ENCODE assay signal across 8 cellular contexts in the genomic region with DNA sequence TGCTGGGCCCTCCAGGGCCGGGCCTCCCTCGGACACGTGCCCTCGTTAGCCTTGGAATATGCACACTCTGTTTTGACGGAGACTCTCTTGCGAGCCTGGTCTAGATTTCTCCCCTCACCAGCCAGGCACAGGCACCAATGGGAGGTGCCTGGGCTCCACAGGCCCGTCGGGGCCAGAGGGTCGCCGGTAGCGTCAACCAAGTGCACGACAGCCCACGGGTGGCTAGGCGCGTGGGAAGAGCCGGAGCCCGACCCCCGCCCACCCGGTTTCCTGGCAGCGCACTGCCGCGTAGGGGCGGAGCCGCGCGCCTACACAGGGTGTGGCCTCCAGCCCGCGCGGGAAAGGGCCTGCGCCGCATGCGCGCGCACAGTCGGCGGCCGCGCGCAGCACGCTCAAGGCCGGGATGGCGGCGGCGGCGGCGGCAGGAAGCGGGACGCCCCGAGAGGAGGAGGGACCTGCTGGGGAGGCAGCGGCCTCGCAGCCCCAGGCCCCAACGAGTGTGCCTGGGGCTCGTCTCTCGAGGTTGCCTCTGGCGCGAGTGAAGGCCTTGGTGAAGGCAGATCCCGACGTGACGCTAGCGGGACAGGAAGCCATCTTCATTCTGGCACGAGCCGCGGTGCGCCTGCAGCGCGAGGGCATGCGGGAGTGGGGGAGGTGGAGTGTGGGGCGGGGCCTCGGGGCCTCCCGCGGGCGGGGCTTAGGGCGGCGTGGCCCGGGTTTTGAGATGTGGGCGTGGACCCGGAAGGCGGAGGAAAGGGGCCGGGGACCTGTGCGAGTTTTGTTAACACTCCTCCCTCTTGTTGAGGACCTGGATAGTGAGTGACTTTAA. TPM values are rescaled to one million over a fixed set of nuclear protein-coding genes. Genes with fewer than 3 reads are reported as not detected.
DNase-seq lines count a peak whose midpoint lies in the region; TF ChIP-seq lines count a peak whose summit lies in the region.

Gene POLE4, plus strand, starts transcription at position 367 of the 829 bp plus-strand sequence. Its CDS starts 37 bp downstream, at position 404.

- no peaks in the 10 kb centered on the region for H4K20me1 ChIP-seq in MM.1S (ENCODE audit: insufficient read depth, low read length)

- DNase-seq in GDM1 (lab: John Stamatoyannopoulos, UW) (peak; percentile 86), HCEC 1CT (peak; percentile 85), MM.1S (peak; percentile 91), SIG-M5 treated with dmso at 0.1 percent for 504 hours (lab: John Stamatoyannopoulos, UW; ENCODE audit: unreplicated experiment) (peak; percentile 78), activated gamma-delta T cell treated with Interleukin-2 at 50 U/mL for 16 hours (peak; percentile 90), foreskin fibroblast (peak; percentile 87 to 95), neural crest cell (ENCODE audit: low read depth, low spot score) (peak; percentile 82), stomach (peak; percentile 95)

- peak within 1 kb of the TSS; percentile 63 for H2AFZ ChIP-seq in MM.1S (ENCODE audit: low read length)

- H3K79me2 ChIP-seq in MM.1S (ENCODE audit: low read length) = no peaks in the 10 kb centered on the region

- H3K4me3 Mint-ChIP-seq in neural crest cell = peak within 1 kb of the TSS; percentile 80

- H3K9me3 ChIP-seq in MM.1S (replicated peaks; ENCODE audit: insufficient read depth, low read length) (no peaks in the 10 kb centered on the region), stomach (no peaks in the 10 kb centered on the region)

- H3K4me3 ChIP-seq in MM.1S (ENCODE audit: low read length) (peak within 1 kb of the TSS; percentile 85), foreskin fibroblast (ENCODE audit: low read depth in 1 of 2, low read length in 2 of 2) (peak within 1 kb of the TSS; percentile 59 to 73), stomach (peak within 1 kb of the TSS; percentile 62 to 80 (median 64))

- no peaks in the 10 kb centered on the region for H3K9me2 ChIP-seq in MM.1S (replicated peaks; ENCODE audit: insufficient read depth, low read length)

- peaks cover 53% of the 10 kb centered on the region for H3K36me3 Mint-ChIP-seq in neural crest cell (ENCODE audit: low read depth)

- no peaks in the 10 kb centered on the region for H3K27me3 Mint-ChIP-seq in neural crest cell (ENCODE audit: low read depth)

- H3K9me3 Mint-ChIP-seq in neural crest cell = peaks cover 10% of the 10 kb centered on the region

- peak within 1 kb of the TSS; percentile 45 for H3K27ac Mint-ChIP-seq in neural crest cell (ENCODE audit: unreplicated experiment)

- TF ChIP-seq POLR2A in stomach (IDR thresholded peaks at IDR 0.05) = peak in 1 of 4 donors; percentile 18

- WGBS in stomach, 5 donors = 0 to 1% (median 1%) methylated on average over 14 to 80 of the region's 80 CpGs

- H3K9ac ChIP-seq in MM.1S (ENCODE audit: low read length) = peak within 1 kb of the TSS; percentile 91

- H3K36me3 ChIP-seq in MM.1S (replicated peaks; ENCODE audit: insufficient read depth, low read length) (no peaks in the 10 kb centered on the region), stomach (peaks cover 0 to 27% (median 8%) of the 10 kb centered on the region in 4 donors)

- TF ChIP-seq CTCF in MM.1S (IDR thresholded peaks at IDR 0.05; ENCODE audit: low read length) (no peak), foreskin fibroblast (IDR thresholded peaks at IDR 0.05; ENCODE audit: low read depth, low read length) (no peak), neural crest cell (conservative IDR thresholded peaks at IDR 0.05) (no peak), stomach (IDR thresholded peaks at IDR 0.05) (peak in 1 of 7 experiments; percentile 35)

- no peak for TF ChIP-seq EP300 in stomach (IDR thresholded peaks at IDR 0.05)

- H3K4me1 Mint-ChIP-seq in neural crest cell = peaks cover 4% of the 10 kb centered on the region

- no peaks in the 10 kb centered on the region for H3K27me3 ChIP-seq in MM.1S (replicated peaks; ENCODE audit: insufficient read depth, low read length)
- H3K27me3 ChIP-seq in stomach = no peaks in the 10 kb centered on the region

- intact Hi-C loops in stomach (cut with DNase I; ENCODE audit: low total_unique reads) = no loop called here

- H3K4me1 ChIP-seq in MM.1S (ENCODE audit: low read length) = peaks cover 8% of the 10 kb centered on the region; the same call in 1 of the 2 replicates
- H3K4me1 ChIP-seq in stomach = peaks cover 7 to 23% (median 15%) of the 10 kb centered on the region in 4 donors

- no peaks in the 10 kb centered on the region for H3F3A ChIP-seq in MM.1S (ENCODE audit: insufficient read depth, low read length)

- H3K27ac ChIP-seq in MM.1S (ENCODE audit: low read length) = peak within 1 kb of the TSS; percentile 80; the same call in 1 of the 2 replicates
- peak within 1 kb of the TSS; percentile 87 to 98 (median 93) for H3K27ac ChIP-seq in stomach

- H3K4me2 ChIP-seq in MM.1S (ENCODE audit: low read depth, low read length) = peak within 1 kb of the TSS; percentile 72

RNA-seq across cellular contexts. Expression of gene POLE4, which starts in this region (rescaled TPM):
- total RNA-seq in neural crest cell = 49.3 and 49.6 TPM in 2 replicates
- 10 to 100 TPM in 3 of 5 donors, 1 to 10 TPM in 2; 6.7 to 43.2 (median 19.6) TPM for total RNA-seq in stomach
- 100 to 1,000 TPM in 1 of 3 donors, 10 to 100 TPM in 2; 59.8 to 112 (median 92.1) TPM for polyA plus RNA-seq in stomach

Comparison
In these comparisons a context has a peak if more than half of its experiments do, and no peak if none do; other contexts are left out.
1. Peak in every context shown above with its lines: DNase-seq, H3K4me3 ChIP-seq and H3K27ac ChIP-seq.